Comparison of ENCODE assay signal across 8 cellular contexts in genomic region chr1:37553927-37554808, GRCh38. TPM values are rescaled to one million over a fixed set of nuclear protein-coding genes. Genes with fewer than 3 reads are reported as not detected.
DNase-seq lines count a peak whose midpoint lies in the region; ATAC-seq, FAIRE-seq and TF ChIP-seq lines count a peak whose summit lies in the region.

SNIP1 (minus strand) TSS chr1:37554293; CDS start chr1:37554229, 64 bp downstream.

- H3K27ac ChIP-seq in astrocyte (ENCODE audit: low read depth, low read length) (peak within 1 kb of the TSS; percentile 90), rectal smooth muscle tissue (ENCODE audit: low read depth, low read length) (peak within 1 kb of the TSS; percentile 95), vagina (peak within 1 kb of the TSS; percentile 70)

- H3K36me3 ChIP-seq in astrocyte (ENCODE audit: insufficient read depth, low read length) (peaks cover 8% of the 10 kb centered on the region), rectal smooth muscle tissue (ENCODE audit: control insufficient read depth, insufficient read depth, low read length) (peaks cover 10% of the 10 kb centered on the region), vagina (peaks cover 0 to 23% of the 10 kb centered on the region in 2 donors)

- peak; percentile 84 for ATAC-seq in HG02973 (IDR thresholded peaks at IDR 0.05; ENCODE audit: unreplicated experiment)

- H3K9me3 ChIP-seq in astrocyte (ENCODE audit: insufficient read depth, low read depth, low read length) = no peaks in the 10 kb centered on the region
- no peaks in the 10 kb centered on the region for H3K9me3 ChIP-seq in vagina

- peak; percentile 94 for FAIRE-seq in GM12891 (lab: Jason Lieb, UNC)
- FAIRE-seq in astrocyte (lab: Jason Lieb, UNC) = no peak

- peaks cover 42% of the 10 kb centered on the region for H3K79me2 ChIP-seq in astrocyte (ENCODE audit: insufficient read depth, low read length)

- H3K4me2 ChIP-seq in astrocyte (ENCODE audit: low read length) = peak within 1 kb of the TSS; percentile 97

- peak; percentile 84 for TF ChIP-seq POLR2A in GM12891 (IDR thresholded peaks at IDR 0.05; ENCODE audit: low read depth, low read length)
- TF ChIP-seq POLR2A in vagina (IDR thresholded peaks at IDR 0.05) = peak in 1 of 2 donors; percentile 53

- peak within 1 kb of the TSS; percentile 98 for H3K4me3 Mint-ChIP-seq in astrocyte (ENCODE audit: unreplicated experiment)

- H3K4me1 ChIP-seq in astrocyte (ENCODE audit: insufficient read depth, low read length) = peaks cover 26% of the 10 kb centered on the region
- H3K4me1 ChIP-seq in rectal smooth muscle tissue (ENCODE audit: control insufficient read depth, insufficient read depth, low read length) = peaks cover 21% of the 10 kb centered on the region
- peaks cover 33% of the 10 kb centered on the region for H3K4me1 ChIP-seq in vagina

- no peaks in the 10 kb centered on the region for H3K27me3 Mint-ChIP-seq in astrocyte (ENCODE audit: low read depth, unreplicated experiment)

- H3K9ac ChIP-seq in astrocyte (ENCODE audit: low read length) (peak within 1 kb of the TSS; percentile 97), rectal smooth muscle tissue (ENCODE audit: low read length) (peak within 1 kb of the TSS; percentile 96)

- no peaks in the 10 kb centered on the region for H3K9me3 Mint-ChIP-seq in astrocyte (ENCODE audit: unreplicated experiment)

- H2AFZ ChIP-seq in astrocyte (ENCODE audit: low read depth, low read length) = peak within 1 kb of the TSS; percentile 87

- H3K27me3 ChIP-seq in astrocyte (ENCODE audit: insufficient read depth, low read length) (no peaks in the 10 kb centered on the region), rectal smooth muscle tissue (ENCODE audit: control insufficient read depth, insufficient read depth, low read length) (no peaks in the 10 kb centered on the region), vagina (no peaks in the 10 kb centered on the region)

- H3K27ac Mint-ChIP-seq in astrocyte (ENCODE audit: unreplicated experiment) = peak within 1 kb of the TSS; percentile 85

- no peak for TF ChIP-seq CTCF in astrocyte (IDR thresholded peaks at IDR 0.05; ENCODE audit: insufficient read depth, low read depth, low read length)
- TF ChIP-seq CTCF in vagina (IDR thresholded peaks at IDR 0.05) = peak in 1 of 3 experiments; percentile 10

- DNase-seq in GM12891 (ENCODE audit: insufficient read length, low spot score) = peak; percentile 95
- DNase-seq in NCI-H2081 (lab: John Stamatoyannopoulos, UW) = peak; percentile 94 to 97
- peak; percentile 84 for DNase-seq in T-helper 9 cell
- DNase-seq in astrocyte (ENCODE audit: low read depth) = peak; percentile 84
- DNase-seq in hepatic stellate cell (ENCODE audit: low spot score) = peak; percentile 97
- DNase-seq in vagina (ENCODE audit: extremely low spot score in 2 of 2) = peak in 1 of 2 donors; percentile 93

- H3K4me1 Mint-ChIP-seq in astrocyte (ENCODE audit: low read depth, unreplicated experiment) = peaks cover 23% of the 10 kb centered on the region

- intact Hi-C loops in vagina (cut with DNase I) = no loop called here

- H3K36me3 Mint-ChIP-seq in astrocyte (ENCODE audit: low read depth, unreplicated experiment) = no peaks in the 10 kb centered on the region

- H3K4me3 ChIP-seq in astrocyte (ENCODE audit: insufficient read depth, low read depth, low read length) (peak within 1 kb of the TSS; percentile 99), rectal smooth muscle tissue (ENCODE audit: low read length) (peak within 1 kb of the TSS; percentile 99), vagina (peak within 1 kb of the TSS; percentile 87 to 95)

- peaks cover 33% of the 10 kb centered on the region for H4K20me1 ChIP-seq in astrocyte (ENCODE audit: insufficient read depth, low read length)

TF ChIP-seq in GM12891, 5 proteins besides CTCF, POLR2A, EP300 and RAD21:
- TF ChIP-seq SPI1 (IDR thresholded peaks at IDR 0.05; ENCODE audit: low read depth, low read length) (peak; percentile 52), PAX5 (IDR thresholded peaks at IDR 0.05; ENCODE audit: insufficient read depth, low read length, severe bottlenecking) (no peak), POU2F2 (IDR thresholded peaks at IDR 0.05; ENCODE audit: low read depth, low read length) (peak; percentile 56; the same call in 1 of the 2 replicates), TAF1 (IDR thresholded peaks at IDR 0.05; ENCODE audit: low read depth, low read length) (peak; percentile 65; the same call in 1 of the 2 replicates), POLR2AphosphoS5 (IDR thresholded peaks at IDR 0.05; ENCODE audit: low read depth, low read length) (peak; percentile 86)

RNA-seq across cellular contexts. Expression of gene SNIP1, which starts in this region (rescaled TPM):
- polyA plus RNA-seq in GM12891 (2012; ENCODE audit: low read depth, missing spikeins) = 6.1 TPM
- total RNA-seq in astrocyte (15.0 and 17.4 TPM in 2 replicates), vagina (16.5 TPM)
